ENCODE assay signal across 9 cellular contexts in the genomic region with DNA sequence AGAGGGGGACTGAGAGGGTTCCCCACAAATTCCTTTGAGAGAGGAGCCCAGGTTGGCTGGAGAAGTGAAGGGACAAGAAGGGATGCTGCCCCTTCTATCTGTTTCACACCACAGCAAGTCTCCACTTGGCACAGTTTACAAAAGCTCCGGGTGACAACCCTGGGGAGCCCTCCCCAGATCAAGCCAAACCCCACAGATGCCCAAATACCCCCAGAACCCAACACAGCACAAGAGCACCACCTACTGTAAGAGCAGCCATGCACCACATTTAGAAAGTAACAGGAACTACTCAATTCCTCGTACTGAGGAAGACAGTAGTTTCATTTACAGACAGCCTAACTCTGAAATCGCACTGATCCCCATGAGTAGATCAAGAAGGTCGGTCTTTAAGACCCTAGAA.
DNase-seq lines count a peak whose midpoint lies in the region; ATAC-seq and TF ChIP-seq lines count a peak whose summit lies in the region.
"Had no signal": no experiment of that assay in that cellular context is flagged by ENCODE, and none has a peak within 500 bp of the region (broad histone marks: within the 10 kb centered on the region; RNA-seq: fewer than 3 reads in every experiment).

No MANE protein-coding gene starts in this region.

- H3K4me1 ChIP-seq in sigmoid colon (no peaks in the 10 kb centered on the region), stomach (no peaks in the 10 kb centered on the region)
- H3K4me1 ChIP-seq: transverse colon had no signal

- no peak for TF ChIP-seq POLR2A in sigmoid colon (IDR thresholded peaks at IDR 0.05)
- no peak for TF ChIP-seq POLR2A in stomach (IDR thresholded peaks at IDR 0.05)

- TF ChIP-seq EP300 in sigmoid colon (IDR thresholded peaks at IDR 0.05) (no peak), stomach (IDR thresholded peaks at IDR 0.05) (no peak)

- intact Hi-C loops in sigmoid colon (cut with DNase I): no loop called here
- intact Hi-C loops in stomach (cut with DNase I; ENCODE audit: low total_unique reads): no loop called here

- POLR2A ChIA-PET in RWPE1 (lab: Yijun Ruan, JAX; ENCODE audit: low non-redundant PET): no interaction called here

- CTCF ChIA-PET in RWPE1 (lab: Yijun Ruan, JAX): no interaction called here

- DNase-seq in stimulated activated CD4-positive, alpha-beta T cell treated with anti-CD3 and anti-CD28 coated beads, Interleukin-15, amount 100 ng/mL, for 24 hours: peak; percentile 27
- DNase-seq in stimulated activated CD4-positive, alpha-beta T cell treated with anti-CD3 and anti-CD28 coated beads, Interleukin-12 subunit alpha, Interleukin-12 subunit beta, amount 100 ng/mL, for 4 hours: no peak
- DNase-seq in RWPE1 (ENCODE audit: low spot score): peak; percentile 2
- peak; percentile 30 for DNase-seq in central memory CD4-positive, alpha-beta T cell
- no peak for DNase-seq in sigmoid colon
- no peak for DNase-seq in stomach
- DNase-seq in NCI-H1092 treated with DMSO at 0.1 percent for 48 hours (lab: John Stamatoyannopoulos, UW): no peak
- DNase-seq: transverse colon had no signal

- H3K36me3 ChIP-seq in sigmoid colon: peaks cover 0 to 19% (median 1%) of the 10 kb centered on the region in 4 donors
- peaks cover 0 to 71% (median 44%) of the 10 kb centered on the region in 4 donors for H3K36me3 ChIP-seq in stomach
- H3K36me3 ChIP-seq: transverse colon had no signal

- no peaks in the 10 kb centered on the region for H3K9me3 ChIP-seq in sigmoid colon
- H3K9me3 ChIP-seq in stomach: no peaks in the 10 kb centered on the region
- H3K9me3 ChIP-seq: transverse colon had no signal

- 73 to 81% methylated on average over 4 of the region's 4 CpGs for WGBS in sigmoid colon, 2 donors
- WGBS in stomach, 5 donors: 67 to 85% (median 79%) methylated on average over 4 of the region's 4 CpGs

- no peak for ATAC-seq in HG03439 (IDR thresholded peaks at IDR 0.05; ENCODE audit: unreplicated experiment)

- H3K27me3 ChIP-seq in sigmoid colon: no peaks in the 10 kb centered on the region
- H3K27me3 ChIP-seq in stomach: no peaks in the 10 kb centered on the region
- H3K27me3 ChIP-seq: transverse colon had no signal

- TF ChIP-seq CTCF in RWPE1 (conservative IDR thresholded peaks at IDR 0.05; ENCODE audit: low read depth) (no peak), sigmoid colon (IDR thresholded peaks at IDR 0.05) (no peak), stomach (IDR thresholded peaks at IDR 0.05) (no peak)

- H3K4me3 ChIP-seq in sigmoid colon: no peak overlapping the region
- H3K4me3 ChIP-seq in stomach: no peak overlapping the region
- H3K4me3 ChIP-seq: transverse colon had no signal

- no peak overlapping the region for H3K27ac ChIP-seq in RWPE1
- no peak overlapping the region for H3K27ac ChIP-seq in sigmoid colon
- H3K27ac ChIP-seq in stomach: no peak overlapping the region
- H3K27ac ChIP-seq: transverse colon had no signal

Comparison
In these comparisons a context has a peak if more than half of its experiments do, and no peak if none do; other contexts are left out.
1. DNase-seq: peak in stimulated activated CD4-positive, alpha-beta T cell treated with anti-CD3 and anti-CD28 coated beads, Interleukin-15, amount 100 ng/mL, for 24 hours (single experiment), RWPE1 (single experiment) and central memory CD4-positive, alpha-beta T cell (single experiment); none in stimulated activated CD4-positive, alpha-beta T cell treated with anti-CD3 and anti-CD28 coated beads, Interleukin-12 subunit alpha, Interleukin-12 subunit beta, amount 100 ng/mL, for 4 hours (single experiment), sigmoid colon (single experiment), stomach (single experiment) and NCI-H1092 treated with DMSO at 0.1 percent for 48 hours (single experiment).